ENCODE assay signal across 34 cellular contexts in genomic region chr12:66000958-66001357, GRCh38.
"Had no signal": no experiment of that assay in that cellular context is flagged by ENCODE, and none has a peak within 500 bp of the region (broad histone marks: within the 10 kb centered on the region; RNA-seq: fewer than 3 reads in every experiment).

No MANE protein-coding gene starts in this region.

- H3K36me3 Mint-ChIP-seq: activated CD4-positive, alpha-beta memory T cell treated with anti-CD3 and anti-CD28 coated beads for 36 hours; activated naive CD4-positive, alpha-beta T cell treated with anti-CD3 and anti-CD28 coated beads, Interleukin-2, amount 10 ng/mL, durations not matched to agents 7 days and 5 days; activated naive CD4-positive, alpha-beta T cell treated with anti-CD3 and anti-CD28 coated beads, Interleukin-2, amount 50 U/mL, for 24 hours; activated naive CD8-positive, alpha-beta T cell; activated naive CD8-positive, alpha-beta T cell treated with anti-CD3 and anti-CD28 coated beads, Interleukin-2, amount 10 ng/mL, durations not matched to agents 7 days and 5 days had no signal

- H3K27ac Mint-ChIP-seq: activated B cell treated with CpG ODN at 0.5 μM for 24 hours; activated CD4-positive, alpha-beta memory T cell treated with anti-CD3 and anti-CD28 coated beads for 36 hours; activated CD4-positive, alpha-beta T cell treated with anti-CD3 and anti-CD28 coated beads, Interleukin-2, amount 10 ng/mL, durations not matched to agents 24 days and 14 days; activated CD8-positive, alpha-beta T cell treated with anti-CD3 and anti-CD28 coated beads for 36 hours; activated naive CD4-positive, alpha-beta T cell treated with anti-CD3 and anti-CD28 coated beads, Interleukin-2, amount 10 ng/mL, durations not matched to agents 7 days and 5 days; activated naive CD4-positive, alpha-beta T cell treated with anti-CD3 and anti-CD28 coated beads, Interleukin-2, amount 50 U/mL, for 24 hours; activated naive CD8-positive, alpha-beta T cell; activated naive CD8-positive, alpha-beta T cell treated with anti-CD3 and anti-CD28 coated beads, Interleukin-2, amount 10 ng/mL, durations not matched to agents 7 days and 5 days; activated naive CD8-positive, alpha-beta T cell treated with anti-CD3 and anti-CD28 coated beads, Interleukin-2, amount 50 U/mL, for 24 hours; activated T-cell treated with anti-CD3 and anti-CD28 coated beads, Interleukin-2, amount 50 U/mL, for 24 hours; activated T-helper 2 cell treated with anti-CD3 and anti-CD28 coated beads, Interferon-gamma antibody, Interleukin-2, Interleukin-4, amounts not matched to agents 10 μg/mL and 5 μg/mL and 100 μg/mL, durations not matched to agents 14 hours and 24 hours and 36 hours; T-helper 1 cell treated with Interleukin-12 subunit alpha and Interleukin-12 subunit beta and Interleukin-4 antibody, amounts not matched to agents 30 μg/mL and 1 μg/mL, for 36 hours; T-helper 2 cell treated with Interferon-gamma antibody and Interleukin-4, amounts not matched to agents 5 μg/mL and 100 μg/mL, for 36 hours had no signal

- DNase-seq: activated B cell treated with CpG ODN at 0.5 μM for 24 hours; activated CD4-positive, alpha-beta memory T cell treated with anti-CD3 and anti-CD28 coated beads for 36 hours; activated CD4-positive, alpha-beta T cell treated with anti-CD3 and anti-CD28 coated beads for 4 hours; activated CD4-positive, alpha-beta T cell treated with anti-CD3 and anti-CD28 coated beads, Interleukin-2, amount 10 ng/mL, durations not matched to agents 24 days and 14 days; activated CD4-positive, alpha-beta T cell treated with anti-CD3 and anti-CD28 coated beads, Interleukin-2, amount 50 U/mL, for 1 hour; activated CD4-positive, alpha-beta T cell treated with anti-CD3 and anti-CD28 coated beads, Interleukin-2, amount 50 U/mL, for 4 hours; activated CD4-positive, CD25-positive, alpha-beta regulatory T cell treated with anti-CD3 and anti-CD28 coated beads, Interleukin-2, amount 50 U/mL, for 72 hours; activated CD8-positive, alpha-beta memory T cell treated with anti-CD3 and anti-CD28 coated beads, Interleukin-2, amount 50 U/mL, for 48 hours; activated CD8-positive, alpha-beta T cell treated with anti-CD3 and anti-CD28 coated beads for 36 hours; activated effector memory CD4-positive, alpha-beta T cell treated with Interleukin-2 at 50 U/mL for 16 hours; activated gamma-delta T cell; activated naive CD4-positive, alpha-beta T cell treated with anti-CD3 and anti-CD28 coated beads, Interleukin-2, amount 10 ng/mL, durations not matched to agents 7 days and 5 days; activated naive CD4-positive, alpha-beta T cell treated with Interleukin-2 at 50 U/mL for 16 hours; activated naive CD8-positive, alpha-beta T cell treated with anti-CD3 and anti-CD28 coated beads, Interleukin-2, amount 10 ng/mL, durations not matched to agents 7 days and 5 days; activated naive CD8-positive, alpha-beta T cell treated with anti-CD3 and anti-CD28 coated beads, Interleukin-2, amount 50 U/mL, for 24 hours; activated T-cell treated with anti-CD3 and anti-CD28 coated beads, Interleukin-2, amount 50 U/mL, for 24 hours; activated T-cell treated with anti-CD3 and anti-CD28 coated beads, Interleukin-2, amount 50 U/mL, for 48 hours; amygdala; anterior cingulate cortex; body of pancreas; brain microvascular endothelial cell; central memory CD4-positive, alpha-beta T cell; T-helper 1 cell; T-helper 2 cell; T-helper 9 cell had no signal

- H3K9me3 ChIP-seq: ascending aorta, body of pancreas, breast epithelium had no signal

- H3K36me3 ChIP-seq: ascending aorta, brain microvascular endothelial cell, breast epithelium had no signal

- H3K4me3 Mint-ChIP-seq: activated B cell treated with CpG ODN at 0.5 μM for 24 hours; activated CD4-positive, alpha-beta memory T cell treated with anti-CD3 and anti-CD28 coated beads for 36 hours; activated CD4-positive, alpha-beta T cell treated with anti-CD3 and anti-CD28 coated beads, Interleukin-2, amount 10 ng/mL, durations not matched to agents 24 days and 14 days; activated CD8-positive, alpha-beta T cell treated with anti-CD3 and anti-CD28 coated beads for 36 hours; activated naive CD4-positive, alpha-beta T cell treated with anti-CD3 and anti-CD28 coated beads, Interleukin-2, amount 10 ng/mL, durations not matched to agents 7 days and 5 days; activated naive CD4-positive, alpha-beta T cell treated with anti-CD3 and anti-CD28 coated beads, Interleukin-2, amount 50 U/mL, for 24 hours; activated naive CD8-positive, alpha-beta T cell; activated naive CD8-positive, alpha-beta T cell treated with anti-CD3 and anti-CD28 coated beads, Interleukin-2, amount 10 ng/mL, durations not matched to agents 7 days and 5 days; activated naive CD8-positive, alpha-beta T cell treated with anti-CD3 and anti-CD28 coated beads, Interleukin-2, amount 50 U/mL, for 24 hours; activated T-cell treated with anti-CD3 and anti-CD28 coated beads, Interleukin-2, amount 50 U/mL, for 24 hours; T-helper 1 cell treated with Interleukin-12 subunit alpha and Interleukin-12 subunit beta and Interleukin-4 antibody, amounts not matched to agents 30 μg/mL and 1 μg/mL, for 36 hours; T-helper 2 cell treated with Interferon-gamma antibody and Interleukin-4, amounts not matched to agents 5 μg/mL and 100 μg/mL, for 36 hours had no signal

- H3K27me3 Mint-ChIP-seq: activated CD4-positive, alpha-beta T cell treated with anti-CD3 and anti-CD28 coated beads, Interleukin-2, amount 10 ng/mL, durations not matched to agents 24 days and 14 days; activated naive CD4-positive, alpha-beta T cell treated with anti-CD3 and anti-CD28 coated beads, Interleukin-2, amount 10 ng/mL, durations not matched to agents 7 days and 5 days had no signal

- H3K4me1 ChIP-seq: ascending aorta, body of pancreas, breast epithelium had no signal

- H3K27ac ChIP-seq: ascending aorta, body of pancreas, brain microvascular endothelial cell, breast epithelium, VCaP had no signal

- H3K4me1 Mint-ChIP-seq: activated B cell treated with CpG ODN at 0.5 μM for 24 hours; activated CD4-positive, alpha-beta T cell treated with anti-CD3 and anti-CD28 coated beads, Interleukin-2, amount 10 ng/mL, durations not matched to agents 24 days and 14 days; activated naive CD4-positive, alpha-beta T cell treated with anti-CD3 and anti-CD28 coated beads, Interleukin-2, amount 10 ng/mL, durations not matched to agents 7 days and 5 days; activated naive CD4-positive, alpha-beta T cell treated with anti-CD3 and anti-CD28 coated beads, Interleukin-2, amount 50 U/mL, for 24 hours; activated naive CD8-positive, alpha-beta T cell treated with anti-CD3 and anti-CD28 coated beads, Interleukin-2, amount 10 ng/mL, durations not matched to agents 7 days and 5 days; activated naive CD8-positive, alpha-beta T cell treated with anti-CD3 and anti-CD28 coated beads, Interleukin-2, amount 50 U/mL, for 24 hours had no signal

- ATAC-seq: activated CD8-positive, alpha-beta T cell treated with anti-CD3 and anti-CD28 coated beads for 36 hours; activated naive CD8-positive, alpha-beta T cell treated with anti-CD3 and anti-CD28 coated beads, Interleukin-2, amount 50 U/mL, for 24 hours; body of pancreas had no signal

- FAIRE-seq: TTC549 had no signal

- H3K27me3 ChIP-seq: ascending aorta, body of pancreas, brain microvascular endothelial cell, breast epithelium had no signal

- H3K9me3 Mint-ChIP-seq: activated B cell treated with CpG ODN at 0.5 μM for 24 hours; activated CD4-positive, alpha-beta memory T cell treated with anti-CD3 and anti-CD28 coated beads for 36 hours; activated CD4-positive, alpha-beta T cell treated with anti-CD3 and anti-CD28 coated beads, Interleukin-2, amount 10 ng/mL, durations not matched to agents 24 days and 14 days; activated CD8-positive, alpha-beta T cell treated with anti-CD3 and anti-CD28 coated beads for 36 hours; activated naive CD4-positive, alpha-beta T cell treated with anti-CD3 and anti-CD28 coated beads, Interleukin-2, amount 10 ng/mL, durations not matched to agents 7 days and 5 days; activated naive CD4-positive, alpha-beta T cell treated with anti-CD3 and anti-CD28 coated beads, Interleukin-2, amount 50 U/mL, for 24 hours; activated naive CD8-positive, alpha-beta T cell treated with anti-CD3 and anti-CD28 coated beads, Interleukin-2, amount 10 ng/mL, durations not matched to agents 7 days and 5 days; activated naive CD8-positive, alpha-beta T cell treated with anti-CD3 and anti-CD28 coated beads, Interleukin-2, amount 50 U/mL, for 24 hours; activated T-cell treated with anti-CD3 and anti-CD28 coated beads, Interleukin-2, amount 50 U/mL, for 24 hours; activated T-helper 2 cell treated with anti-CD3 and anti-CD28 coated beads, Interferon-gamma antibody, Interleukin-2, Interleukin-4, amounts not matched to agents 10 μg/mL and 5 μg/mL and 100 μg/mL, durations not matched to agents 14 hours and 24 hours and 36 hours; T-helper 1 cell treated with Interleukin-12 subunit alpha and Interleukin-12 subunit beta and Interleukin-4 antibody, amounts not matched to agents 30 μg/mL and 1 μg/mL, for 36 hours; T-helper 2 cell treated with Interferon-gamma antibody and Interleukin-4, amounts not matched to agents 5 μg/mL and 100 μg/mL, for 36 hours had no signal

- H3K4me3 ChIP-seq: ascending aorta, body of pancreas, breast epithelium had no signal
